12 cellular contexts compared by ENCODE assay signal in the genomic region with DNA sequence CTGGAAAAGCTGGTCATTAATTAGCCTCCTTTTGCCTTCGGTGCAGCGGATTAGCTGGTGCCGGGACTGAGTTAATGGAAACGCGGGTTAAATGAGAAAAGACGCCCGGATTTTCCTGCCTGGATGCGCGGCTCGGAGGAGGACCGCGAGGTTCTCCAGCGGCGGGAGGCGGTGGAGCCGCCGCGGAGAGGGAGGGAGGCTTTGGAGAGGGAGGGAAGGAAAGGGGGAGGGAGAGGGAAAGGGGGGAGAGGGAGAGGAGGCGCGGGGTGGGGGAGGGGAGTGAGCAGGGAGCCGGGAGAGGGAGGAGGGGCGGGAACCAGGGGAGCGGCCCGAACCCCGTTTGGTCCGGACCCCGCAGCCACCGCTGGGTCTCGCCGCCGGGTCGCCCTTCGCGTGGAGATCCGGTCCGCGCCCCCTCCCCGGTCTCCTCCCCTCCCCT.
DNase-seq lines count a peak whose midpoint lies in the region; ATAC-seq and TF ChIP-seq lines count a peak whose summit lies in the region.
"Had no signal": no experiment of that assay in that cellular context is flagged by ENCODE, and none has a peak within 500 bp of the region (broad histone marks: within the 10 kb centered on the region; RNA-seq: fewer than 3 reads in every experiment).

No MANE protein-coding gene starts in this region.

- no peak overlapping the region for H3K56ac ChIP-seq in H9 (ENCODE audit: insufficient read length, low read depth, low read length)

- no peak overlapping the region for H4K91ac ChIP-seq in H9 (ENCODE audit: insufficient read length, low read depth, low read length)
- no peak overlapping the region for H4K91ac ChIP-seq in neuronal stem cell (ENCODE audit: low read depth, low read length, poor library complexity)

- H2AFZ ChIP-seq in SK-N-SH (ENCODE audit: low read depth) (no peak overlapping the region), H9 (ENCODE audit: low read length) (no peak overlapping the region), neuronal stem cell (ENCODE audit: low read length) (no peak overlapping the region)

- DNase-seq in SK-N-SH (peak; percentile 64), H9 (peak; percentile 77), fibroblast of mammary gland (ENCODE audit: low read depth) (peak; percentile 21), neuronal stem cell (ENCODE audit: low spot score) (peak; percentile 90), cerebellum (ENCODE audit: low spot score) (no peak), T-helper 9 cell (no peak)
- DNase-seq: NCI-H1092 treated with DMSO at 0.1 percent for 48 hours; stimulated activated CD4-positive, alpha-beta T cell treated with anti-CD3 and anti-CD28 coated beads, Interleukin-12 subunit alpha, Interleukin-12 subunit beta, amount 100 ng/mL, for 4 hours had no signal

- H3K9me2 ChIP-seq in SK-N-SH: no peaks in the 10 kb centered on the region

- H3K14ac ChIP-seq in H9 (ENCODE audit: insufficient read depth, low read length) (no peak overlapping the region), neuronal stem cell (ENCODE audit: low read length) (no peak overlapping the region)

- peaks cover under 1% of the 10 kb centered on the region; the same call in 1 of the 2 replicates for H3K79me2 ChIP-seq in SK-N-SH (ENCODE audit: insufficient read depth)
- no peaks in the 10 kb centered on the region for H3K79me2 ChIP-seq in H9 (ENCODE audit: insufficient read depth, low read length)

- no peak overlapping the region for H2BK20ac ChIP-seq in H9 (ENCODE audit: low read depth, low read length, poor library complexity, severe bottlenecking)

- no peak overlapping the region for H3K27ac ChIP-seq in SK-N-SH (ENCODE audit: low read depth in 2 of 2, low read length in 1 of 2)
- H3K27ac ChIP-seq in H9 (ENCODE audit: insufficient read length, low read depth, low read length): no peak overlapping the region
- H3K27ac ChIP-seq in neuronal stem cell (replicated peaks; ENCODE audit: low read length): peak overlapping the region; percentile 98
- H3K27ac ChIP-seq: A549, vagina had no signal

- H2AK5ac ChIP-seq in H9 (ENCODE audit: insufficient read length, low read length) (no peak overlapping the region), neuronal stem cell (ENCODE audit: low read depth, low read length) (no peak overlapping the region)

- H3K4me3 Mint-ChIP-seq in H9: peak overlapping the region; percentile 4 to 74; a peak in 4 of 5 replicates

- CTCF ChIA-PET in SK-N-SH (lab: Yijun Ruan, JAX): no interaction called here

- no peak for TF ChIP-seq CTCF in SK-N-SH (IDR thresholded peaks at IDR 0.05)
- no peak for TF ChIP-seq CTCF in H9 (conservative IDR thresholded peaks at IDR 0.05)
- no peak for TF ChIP-seq CTCF in fibroblast of mammary gland (conservative IDR thresholded peaks at IDR 0.05; ENCODE audit: control insufficient read depth, insufficient read depth, low read depth, low read length)

- H3K9me3 Mint-ChIP-seq in H9: no peaks in the 10 kb centered on the region

- H4K20me1 ChIP-seq in SK-N-SH (ENCODE audit: insufficient read depth) (no peaks in the 10 kb centered on the region), H9 (ENCODE audit: control insufficient read depth, insufficient read depth, insufficient read length) (no peaks in the 10 kb centered on the region)

- no peak overlapping the region for H4K5ac ChIP-seq in H9 (ENCODE audit: insufficient read length, low read depth, low read length)

- no peak overlapping the region for H3K4me2 ChIP-seq in SK-N-SH
- H3K4me2 ChIP-seq in H9 (ENCODE audit: insufficient read depth, insufficient read length, low read length): peak overlapping the region; percentile 86
- peak overlapping the region; percentile 42 for H3K4me2 ChIP-seq in neuronal stem cell (ENCODE audit: insufficient read depth, low read length, poor library complexity, severe bottlenecking)
- H3K4me2 ChIP-seq: A549 had no signal

- no peak overlapping the region for H3K27ac Mint-ChIP-seq in H9

- H4K8ac ChIP-seq in H9 (replicated peaks; ENCODE audit: insufficient read length, low read depth, low read length) (no peak overlapping the region), neuronal stem cell (ENCODE audit: low read depth, low read length) (no peak overlapping the region)

- H2BK15ac ChIP-seq in H9 (ENCODE audit: low read depth, low read length): no peak overlapping the region
- no peak overlapping the region for H2BK15ac ChIP-seq in neuronal stem cell (ENCODE audit: low read length)

- H3K18ac ChIP-seq in H9 (ENCODE audit: insufficient read length, low read depth, low read length): no peak overlapping the region
- no peak overlapping the region for H3K18ac ChIP-seq in neuronal stem cell (ENCODE audit: low read length)

- peaks cover 96% of the 10 kb centered on the region for H3K27me3 Mint-ChIP-seq in H9 (ENCODE audit: low read depth)

- H3K4me1 ChIP-seq in SK-N-SH (ENCODE audit: control insufficient read depth in 1 of 2, insufficient read depth in 2 of 2, low read depth in 1 of 2, low read length in 1 of 2): peaks cover 0 to 8% of the 10 kb centered on the region in 2 experiments; a peak in 2 of 4 replicates
- H3K4me1 ChIP-seq in H9 (ENCODE audit: insufficient read depth, low read length): no peaks in the 10 kb centered on the region
- peaks cover 22 to 55% of the 10 kb centered on the region in 2 donors for H3K4me1 ChIP-seq in neuronal stem cell (ENCODE audit: control insufficient read depth in 2 of 2, insufficient read depth in 1 of 2, low read depth in 1 of 2, low read length in 2 of 2)
- H3K4me1 ChIP-seq: A549 had no signal

- POLR2A ChIA-PET in SK-N-SH (lab: Yijun Ruan, JAX): no interaction called here

- H2BK5ac ChIP-seq in H9 (ENCODE audit: insufficient read length, low read length) (no peak overlapping the region), neuronal stem cell (ENCODE audit: low read length) (peak overlapping the region; percentile 97)

- H2BK12ac ChIP-seq in H9 (ENCODE audit: insufficient read length, low read depth, low read length) (no peak overlapping the region), neuronal stem cell (ENCODE audit: low read length) (no peak overlapping the region)

- H3F3A ChIP-seq in SK-N-SH (replicated peaks; ENCODE audit: insufficient read depth): peaks cover 8% of the 10 kb centered on the region

- H3K4ac ChIP-seq in H9 (ENCODE audit: low read depth, low read length) (no peak overlapping the region), neuronal stem cell (ENCODE audit: low read length) (no peak overlapping the region)

- ATAC-seq in SK-N-SH treated with all-trans-retinoic acid at 6 μM for 48 hours: no peak
- ATAC-seq in GM18502 (IDR thresholded peaks at IDR 0.05; ENCODE audit: poor library complexity, unreplicated experiment): no peak
- ATAC-seq: A549 had no signal

- WGBS in SK-N-SH (ENCODE audit: low lambda C conversion rate): 68% methylated on average over 38 of the region's 38 CpGs
- no CpG with 5 or more reads among the region's 38 CpGs for WGBS in H9 (ENCODE audit: extremely low coverage, insufficient read length, low lambda C conversion rate)
- no CpG with 5 or more reads among the region's 38 CpGs for WGBS in neuronal stem cell (ENCODE audit: extremely low coverage in 2 of 2, insufficient read length in 2 of 2, insufficient replicate concordance in 1 of 2), 2 donors

- H3K36me3 Mint-ChIP-seq in H9 (ENCODE audit: insufficient read depth in 1 of 3, low read depth in 3 of 3): no peaks in the 10 kb centered on the region; a peak in 2 of 7 replicates

- H3K4me3 ChIP-seq in SK-N-SH (ENCODE audit: low read depth in 2 of 2, low read length in 1 of 2) (no peak overlapping the region), fibroblast of mammary gland (ENCODE audit: control insufficient read depth, low read depth, low read length) (peak overlapping the region; percentile 35), neuronal stem cell (ENCODE audit: low read length in 2 of 2) (peak overlapping the region; percentile 43 to 98)
- H3K4me3 ChIP-seq: A549, vagina had no signal

- H3K4me1 Mint-ChIP-seq in H9: peaks cover 11 to 59% of the 10 kb centered on the region in 2 experiments

- no peaks in the 10 kb centered on the region for H3K79me1 ChIP-seq in H9 (ENCODE audit: insufficient read depth, low read depth, low read length, poor library complexity, severe bottlenecking)
- peaks cover 6% of the 10 kb centered on the region for H3K79me1 ChIP-seq in neuronal stem cell (ENCODE audit: low read depth, low read length)

- H2BK120ac ChIP-seq in H9 (ENCODE audit: low read depth, low read length, poor library complexity, severe bottlenecking) (no peak overlapping the region), neuronal stem cell (ENCODE audit: low read depth, low read length) (no peak overlapping the region)

- H3K27me3 ChIP-seq in SK-N-SH (ENCODE audit: insufficient read depth): no peaks in the 10 kb centered on the region
- H3K27me3 ChIP-seq in H9 (ENCODE audit: insufficient read depth, low read length): peaks cover 79% of the 10 kb centered on the region
- H3K27me3 ChIP-seq in neuronal stem cell (ENCODE audit: control insufficient read depth in 3 of 3, insufficient read depth in 3 of 3, low read depth in 1 of 3, low read length in 3 of 3): no peaks in the 10 kb centered on the region

- H3K36me3 ChIP-seq in SK-N-SH (replicated peaks in 1 of 2; ENCODE audit: control insufficient read depth in 1 of 2, insufficient read depth in 2 of 2, low read length in 1 of 2) (peaks cover 8 to 30% of the 10 kb centered on the region in 2 experiments), neuronal stem cell (replicated peaks in 1 of 2; ENCODE audit: control insufficient read depth in 2 of 2, insufficient read depth in 2 of 2, low read length in 2 of 2) (peaks cover 11 to 91% of the 10 kb centered on the region in 2 donors)
- H3K36me3 ChIP-seq: vagina had no signal

- H3T11ph ChIP-seq in H9 (ENCODE audit: low read length): no peak overlapping the region

- H3K9ac ChIP-seq in SK-N-SH: no peak overlapping the region
- H3K9ac ChIP-seq in H9 (ENCODE audit: extremely low read depth, insufficient read length, low read length): no peak overlapping the region
- H3K9ac ChIP-seq in neuronal stem cell (ENCODE audit: low read depth, low read length, poor library complexity): no peak overlapping the region

- H3K9me3 ChIP-seq in SK-N-SH (no peaks in the 10 kb centered on the region), H9 (ENCODE audit: control insufficient read depth, low read depth, low read length) (no peaks in the 10 kb centered on the region), neuronal stem cell (replicated peaks in 1 of 2; ENCODE audit: control insufficient read depth in 2 of 2, insufficient read depth in 1 of 2, low read depth in 1 of 2, low read length in 2 of 2) (no peaks in the 10 kb centered on the region)
- H3K9me3 ChIP-seq: A549, vagina had no signal

- H3K23ac ChIP-seq in H9 (ENCODE audit: insufficient read length, low read depth, low read length): no peak overlapping the region
- no peak overlapping the region for H3K23ac ChIP-seq in neuronal stem cell (ENCODE audit: low read depth, low read length, poor library complexity)

- TF ChIP-seq RAD21 in SK-N-SH (IDR thresholded peaks at IDR 0.05; ENCODE audit: low read length): no peak

- peaks cover 13% of the 10 kb centered on the region for H3K23me2 ChIP-seq in H9 (ENCODE audit: insufficient read length, low read depth, low read length, poor library complexity, severe bottlenecking)

- no peak for TF ChIP-seq EP300 in SK-N-SH (IDR thresholded peaks at IDR 0.05; ENCODE audit: borderline replicate concordance in 1 of 2, low read depth in 1 of 2, low read length in 1 of 2)

TF ChIP-seq in SK-N-SH, 30 proteins besides CTCF, POLR2A, EP300 and RAD21 (continues in another document):
- TF ChIP-seq POLR2AphosphoS5 (IDR thresholded peaks at IDR 0.05; ENCODE audit: low read depth, low read length): no peak

Comparison
In these comparisons a context has a peak if more than half of its experiments do, and no peak if none do; other contexts are left out.
1. DNase-seq: peak in SK-N-SH (single experiment), H9 (single experiment), fibroblast of mammary gland (single experiment) and neuronal stem cell (single experiment); none in cerebellum (single experiment) and T-helper 9 cell (single experiment).
2. H3K4me3 ChIP-seq: peak in fibroblast of mammary gland (single experiment) and neuronal stem cell (2 of 2); none in SK-N-SH (0 of 2).